ENCODE assay signal across 1 cellular context in genomic region chr11:26194871-26195270, GRCh38.
TF ChIP-seq lines count a peak whose summit lies in the region.

No MANE protein-coding gene starts in this region.

TF ChIP-seq in SK-N-SH, 30 proteins besides CTCF, POLR2A, EP300 and RAD21 (continued from another document):
- TF ChIP-seq PBX3 (IDR thresholded peaks at IDR 0.05) (no peak), POLR2AphosphoS5 (IDR thresholded peaks at IDR 0.05; ENCODE audit: low read depth, low read length) (no peak), RXRA (IDR thresholded peaks at IDR 0.05; ENCODE audit: borderline replicate concordance, low read depth) (no peak), FOXM1 (IDR thresholded peaks at IDR 0.05; ENCODE audit: low read depth) (no peak), GATA2 (CRISPR knock-in tag; IDR thresholded peaks at IDR 0.05) (no peak), MEF2A (IDR thresholded peaks at IDR 0.05; ENCODE audit: borderline replicate concordance, low read depth) (no peak)
